ENCODE assay signal across 17 cellular contexts in genomic region chr9:13726746-13727145, GRCh38.
"Had no signal": no experiment of that assay in that cellular context is flagged by ENCODE, and none has a peak within 500 bp of the region (broad histone marks: within the 10 kb centered on the region; RNA-seq: fewer than 3 reads in every experiment).

No MANE protein-coding gene starts in this region.

- H3K4me1 ChIP-seq: thyroid gland, uterus had no signal

- ATAC-seq: left colon; naive thymus-derived CD8-positive, alpha-beta T cell; psoas muscle had no signal

- DNase-seq: effector CD4-positive, alpha-beta T cell; immature natural killer cell; kidney; left colon; mammary epithelial cell; naive thymus-derived CD8-positive, alpha-beta T cell; psoas muscle; retina; small intestine; stimulated activated CD4-positive, alpha-beta T cell treated with anti-CD3 and anti-CD28 coated beads, Interleukin-12 subunit alpha, Interleukin-12 subunit beta, amount 100 ng/mL, for 4 hours; stimulated activated naive CD4-positive, alpha-beta T cell treated with Interleukin-2 at 50 U/mL for 16 hours; thyroid gland; uterus had no signal

- H3K36me3 ChIP-seq: esophagus muscularis mucosa, neutrophil, suprapubic skin, thyroid gland, uterus had no signal

- H3K4me3 ChIP-seq: coronary artery, esophagus muscularis mucosa, psoas muscle, suprapubic skin, thyroid gland, uterus had no signal

- H3K27me3 ChIP-seq: esophagus muscularis mucosa, neutrophil, suprapubic skin, thyroid gland, uterus had no signal

- H3K27ac ChIP-seq: coronary artery, neutrophil, psoas muscle, suprapubic skin, thyroid gland, uterus had no signal

- H3K9me3 ChIP-seq: esophagus muscularis mucosa, neutrophil, psoas muscle, suprapubic skin, thyroid gland, uterus had no signal
